ENCODE assay signal across 24 cellular contexts in the genomic region with DNA sequence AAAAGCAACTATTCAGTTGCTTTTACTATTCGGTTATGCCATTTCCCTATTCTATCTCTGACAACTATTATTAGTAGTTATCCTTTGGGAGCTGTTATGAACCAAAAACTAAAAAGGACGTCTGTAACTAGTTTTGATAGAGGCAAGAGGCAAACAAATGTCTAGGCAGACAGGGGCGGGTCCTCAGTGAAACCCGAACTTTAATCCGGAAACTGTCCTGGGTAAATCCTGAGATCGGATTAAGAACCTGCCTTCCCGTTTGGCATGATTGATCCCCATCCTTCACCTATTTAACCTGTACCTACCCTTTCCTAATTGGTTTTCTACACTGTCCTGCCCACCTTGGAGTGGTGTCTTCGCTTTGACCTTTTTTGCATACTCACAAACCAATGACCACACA. TPM values are rescaled to one million over a fixed set of nuclear protein-coding genes. Genes with fewer than 3 reads are reported as not detected.
A peak's percentile ranks its signal among the peaks of the same experiment; 100 is the strongest.
DNase-seq lines count a peak whose midpoint lies in the region; ATAC-seq and TF ChIP-seq lines count a peak whose summit lies in the region.
"Had no signal": no experiment of that assay in that cellular context is flagged by ENCODE, and none has a peak within 500 bp of the region (broad histone marks: within the 10 kb centered on the region; RNA-seq: fewer than 3 reads in every experiment).

No MANE protein-coding gene starts in this region.

- H3K4me3 Mint-ChIP-seq in nephron, result no peak overlapping the region
- H3K4me3 Mint-ChIP-seq: activated CD4-positive, alpha-beta memory T cell treated with anti-CD3 and anti-CD28 coated beads for 36 hours; IgD-negative memory B cell; mesothelial cell of epicardium; stimulated activated effector memory CD8-positive, alpha-beta T cell treated with anti-CD3 and anti-CD28 coated beads, Interleukin-12 subunit alpha, Interleukin-12 subunit beta, amount 100 ng/mL, for 72 hours; T-helper 1 cell treated with Interleukin-12 subunit alpha and Interleukin-12 subunit beta and Interleukin-4 antibody, amounts not matched to agents 30 μg/mL and 1 μg/mL, for 36 hours had no signal

- H3K9me3 ChIP-seq in heart left ventricle (no peaks in the 10 kb centered on the region), ascending aorta (no peaks in the 10 kb centered on the region), thoracic aorta (no peaks in the 10 kb centered on the region), OCI-LY7 (ENCODE audit: low read length) (no peaks in the 10 kb centered on the region)
- H3K9me3 ChIP-seq: left lung, neutrophil had no signal

- H3K4me2 ChIP-seq in OCI-LY7 (ENCODE audit: low read length), result no peak overlapping the region

- no peaks in the 10 kb centered on the region for H3K9me3 Mint-ChIP-seq in nephron
- H3K9me3 Mint-ChIP-seq: activated CD4-positive, alpha-beta memory T cell treated with anti-CD3 and anti-CD28 coated beads for 36 hours; IgD-negative memory B cell; mesothelial cell of epicardium; stimulated activated effector memory CD8-positive, alpha-beta T cell treated with anti-CD3 and anti-CD28 coated beads, Interleukin-12 subunit alpha, Interleukin-12 subunit beta, amount 100 ng/mL, for 72 hours; T-helper 1 cell treated with Interleukin-12 subunit alpha and Interleukin-12 subunit beta and Interleukin-4 antibody, amounts not matched to agents 30 μg/mL and 1 μg/mL, for 36 hours had no signal

- H3K36me3 ChIP-seq in heart left ventricle, result peaks cover 0 to 10% (median 3%) of the 10 kb centered on the region in 9 donors
- peaks cover 0 to 3% of the 10 kb centered on the region in 2 donors for H3K36me3 ChIP-seq in ascending aorta
- H3K36me3 ChIP-seq in thoracic aorta, result no peaks in the 10 kb centered on the region
- H3K36me3 ChIP-seq in OCI-LY7 (ENCODE audit: insufficient read depth, low read length), result no peaks in the 10 kb centered on the region
- H3K36me3 ChIP-seq: left lung, neutrophil had no signal

- H3K79me2 ChIP-seq in OCI-LY7 (ENCODE audit: insufficient read depth, low read depth, low read length), result no peaks in the 10 kb centered on the region

- intact Hi-C loops in heart left ventricle (cut with DNase I), result loop anchor here in 5 of 10 donors (2.0 to 10.0 kb wide), 3 partner anchors 21 to 76 kb away; no protein-coding TSS in a partner anchor
- intact Hi-C loops in left cardiac atrium (cut with DNase I), result no loop called here
- intact Hi-C loops in ascending aorta (cut with DNase I), result loop anchor here (2.0 kb wide), 1 partner anchor 77 kb away; no protein-coding TSS in a partner anchor
- intact Hi-C loops in OCI-LY7 (cut with micrococcal nuclease; ENCODE audit: unreplicated experiment), result no loop called here

- peaks cover 0 to 94% (median 50%) of the 10 kb centered on the region in 12 donors for H3K4me1 ChIP-seq in heart left ventricle
- H3K4me1 ChIP-seq in ascending aorta, result peaks cover 8 to 52% of the 10 kb centered on the region in 2 donors
- peaks cover 40 to 87% of the 10 kb centered on the region in 2 donors for H3K4me1 ChIP-seq in thoracic aorta (ENCODE audit: control insufficient read depth in 1 of 2, low read depth in 2 of 2)
- H3K4me1 ChIP-seq in OCI-LY7 (ENCODE audit: insufficient read depth, low read length, poor library complexity, severe bottlenecking), result no peaks in the 10 kb centered on the region

- H4K20me1 ChIP-seq in OCI-LY7 (ENCODE audit: insufficient read depth, low read length), result no peaks in the 10 kb centered on the region

- no peaks in the 10 kb centered on the region for H3K9me2 ChIP-seq in OCI-LY7 (ENCODE audit: insufficient read depth, low read length)

- no peak for TF ChIP-seq POLR2A in heart left ventricle (IDR thresholded peaks at IDR 0.05)

- no peaks in the 10 kb centered on the region for H3K27me3 ChIP-seq in heart left ventricle
- H3K27me3 ChIP-seq in ascending aorta, result no peaks in the 10 kb centered on the region
- H3K27me3 ChIP-seq in thoracic aorta (replicated peaks; ENCODE audit: insufficient read depth), result no peaks in the 10 kb centered on the region
- H3K27me3 ChIP-seq: left lung, neutrophil had no signal

- peaks cover 58% of the 10 kb centered on the region for H3K4me1 Mint-ChIP-seq in nephron

- BruUV-seq in OCI-LY7 (replicated peaks; lab: Mats Ljungman, UMichigan), result no TSS peak

- POLR2A ChIA-PET in OCI-LY7 (lab: Charles Lee), result interaction anchor here (0.6 to 0.9 kb wide), 2 partner anchors 15 to 51 kb away, joined by 3 read pairs; no protein-coding TSS in a partner anchor

- WGBS in heart left ventricle, 4 donors, result 63 to 73% (median 69%) methylated on average over 8 of the region's 8 CpGs

- peak overlapping the region; percentile 95 to 97 (median 97) for H3K27ac Mint-ChIP-seq in nephron
- H3K27ac Mint-ChIP-seq: activated CD4-positive, alpha-beta memory T cell treated with anti-CD3 and anti-CD28 coated beads for 36 hours; IgD-negative memory B cell; mesothelial cell of epicardium; progenitor cell of endocrine pancreas; stimulated activated effector memory CD8-positive, alpha-beta T cell treated with anti-CD3 and anti-CD28 coated beads, Interleukin-12 subunit alpha, Interleukin-12 subunit beta, amount 100 ng/mL, for 72 hours; T-helper 1 cell treated with Interleukin-12 subunit alpha and Interleukin-12 subunit beta and Interleukin-4 antibody, amounts not matched to agents 30 μg/mL and 1 μg/mL, for 36 hours had no signal

- peaks cover 32% of the 10 kb centered on the region for H3K36me3 Mint-ChIP-seq in nephron (ENCODE audit: low read depth)
- H3K36me3 Mint-ChIP-seq: activated CD4-positive, alpha-beta memory T cell treated with anti-CD3 and anti-CD28 coated beads for 36 hours; IgD-negative memory B cell; stimulated activated effector memory CD8-positive, alpha-beta T cell treated with anti-CD3 and anti-CD28 coated beads, Interleukin-12 subunit alpha, Interleukin-12 subunit beta, amount 100 ng/mL, for 72 hours had no signal

- ATAC-seq in heart left ventricle, result no peak
- ATAC-seq in left cardiac atrium, result no peak
- ATAC-seq in thoracic aorta (ENCODE audit: insufficient number of reproducible peaks, low FRiP score, low read depth), result no peak
- ATAC-seq: activated CD4-positive, CD25-positive, alpha-beta regulatory T cell treated with anti-CD3 and anti-CD28 coated beads, Interleukin-2, amount 50 U/mL, for 24 hours; left lung; stimulated activated effector memory CD8-positive, alpha-beta T cell treated with anti-CD3 and anti-CD28 coated beads, Interleukin-12 subunit alpha, Interleukin-12 subunit beta, amount 100 ng/mL, for 72 hours had no signal

- no peak overlapping the region for H2AFZ ChIP-seq in OCI-LY7 (ENCODE audit: low read length)

- DNase-seq in heart left ventricle, result no peak
- DNase-seq in left cardiac atrium, result no peak
- DNase-seq in ascending aorta (ENCODE audit: low spot score in 2 of 2), result no peak
- no peak for DNase-seq in thoracic aorta (ENCODE audit: low spot score)
- no peak for DNase-seq in NCI-H2196 treated with DMSO at 0.1 percent for 48 hours (lab: John Stamatoyannopoulos, UW; ENCODE audit: unreplicated experiment)
- no peak for DNase-seq in OCI-LY7 (ENCODE audit: low spot score)
- DNase-seq in activated CD4-positive, alpha-beta T cell treated with anti-CD3 and anti-CD28 coated beads, Interleukin-2, amount 50 U/mL, for 4 hours, result no peak
- DNase-seq: 8988T; activated CD4-positive, alpha-beta memory T cell treated with anti-CD3 and anti-CD28 coated beads for 36 hours; activated naive CD4-positive, alpha-beta T cell treated with Interleukin-2 at 50 U/mL for 16 hours; COR-L47; DMS79; left lung; OCI-M1 had no signal

- H3K27ac ChIP-seq in heart left ventricle (peak overlapping the region in 9 of 12 donors; percentile 40 to 87 (median 81)), ascending aorta (peak overlapping the region; percentile 76 to 83), thoracic aorta (peak overlapping the region; percentile 65 to 73), OCI-LY7 (ENCODE audit: low read depth, low read length, poor library complexity, severe bottlenecking) (no peak overlapping the region)
- H3K27ac ChIP-seq: C4-2B, left lung, neutrophil, SK-N-MC had no signal

- TF ChIP-seq CTCF in heart left ventricle (IDR thresholded peaks at IDR 0.05) (no peak), ascending aorta (IDR thresholded peaks at IDR 0.05) (no peak), nephron (IDR thresholded peaks at IDR 0.05; ENCODE audit: unreplicated experiment in 3 of 3) (no peak), thoracic aorta (IDR thresholded peaks at IDR 0.05) (no peak), OCI-LY7 (conservative IDR thresholded peaks at IDR 0.05; ENCODE audit: low read length) (no peak)

- H3K27me3 Mint-ChIP-seq in nephron (ENCODE audit: low read depth), result no peaks in the 10 kb centered on the region
- H3K27me3 Mint-ChIP-seq: activated CD4-positive, alpha-beta memory T cell treated with anti-CD3 and anti-CD28 coated beads for 36 hours; IgD-negative memory B cell; progenitor cell of endocrine pancreas had no signal

- CTCF ChIA-PET in OCI-LY7 (lab: Charles Lee; ENCODE audit: unreplicated experiment), result no interaction called here

- H3K4me3 ChIP-seq in heart left ventricle (peak overlapping the region in 2 of 12 donors; percentile 4 to 11), ascending aorta (no peak overlapping the region), thoracic aorta (no peak overlapping the region), OCI-LY7 (ENCODE audit: low read depth, low read length, poor library complexity, severe bottlenecking) (no peak overlapping the region)
- H3K4me3 ChIP-seq: left lung, SK-N-MC had no signal

RNA-seq across cellular contexts. Expression of gene MAP4, which starts 4.4 kb away (rescaled TPM):
- total RNA-seq in heart left ventricle, result 1,000 to 10,000 TPM in 2 of 9 donors, 100 to 1,000 TPM in 7; 484 to 1,422 (median 877) TPM
- 100 to 1,000 TPM; 206 to 346 TPM for polyA plus RNA-seq in heart left ventricle
- total RNA-seq in left cardiac atrium, result 100 to 1,000 TPM; 328 to 374 TPM
- total RNA-seq in ascending aorta, result 140 TPM
- total RNA-seq in thoracic aorta, result 100 to 1,000 TPM; 252 to 264 TPM
- 26.1 and 27.0 TPM in 2 replicates for total RNA-seq in OCI-LY7 (2014; rRNA removed; shearing (Covaris generic))
- 78.4 and 80.1 TPM in 2 replicates for total RNA-seq in OCI-LY7 (2022)
